Comparison of ENCODE assay signal across 22 cellular contexts in the genomic region with DNA sequence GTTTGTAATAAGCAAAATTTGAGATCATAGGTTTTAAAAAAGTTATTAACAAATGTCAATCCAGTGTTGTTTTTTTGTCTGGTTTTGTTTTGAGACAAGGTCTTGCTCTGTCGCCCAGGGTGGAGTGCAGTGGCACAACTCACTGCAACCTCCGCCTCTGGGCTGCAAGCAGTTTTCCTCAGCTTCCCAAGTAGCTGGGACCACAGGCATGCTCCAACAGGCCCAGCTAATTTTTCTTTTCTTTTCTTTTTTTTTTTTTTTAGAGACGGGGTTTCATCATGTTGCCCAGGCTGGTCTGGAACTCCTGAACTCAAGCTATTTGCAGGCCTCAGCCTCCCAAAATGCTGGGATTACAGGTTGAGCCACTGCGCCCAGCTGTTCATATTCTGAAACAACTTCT.
"Had no signal": no experiment of that assay in that cellular context is flagged by ENCODE, and none has a peak within 500 bp of the region (broad histone marks: within the 10 kb centered on the region; RNA-seq: fewer than 3 reads in every experiment).

No MANE protein-coding gene starts in this region.

- H3K4me1 Mint-ChIP-seq: activated CD4-positive, alpha-beta T cell treated with anti-CD3 and anti-CD28 coated beads, Interleukin-2, amount 10 ng/mL, durations not matched to agents 24 days and 14 days; activated naive CD8-positive, alpha-beta T cell treated with anti-CD3 and anti-CD28 coated beads for 36 hours had no signal

- H3K9me3 Mint-ChIP-seq: activated CD4-positive, alpha-beta T cell treated with anti-CD3 and anti-CD28 coated beads, Interleukin-2, amount 10 ng/mL, durations not matched to agents 24 days and 14 days; activated naive CD8-positive, alpha-beta T cell treated with anti-CD3 and anti-CD28 coated beads for 36 hours; activated T-helper 1 cell treated with anti-CD3 and anti-CD28 coated beads, Interleukin-12 subunit alpha, Interleukin-12 subunit beta, Interleukin-2, Interleukin-4 antibody, amounts not matched to agents 30 ng/mL and 10 ng/mL and 1 ng/mL, durations not matched to agents 14 hours and 24 hours and 36 hours; immature natural killer cell; naive thymus-derived CD4-positive, alpha-beta T cell; T-helper 2 cell treated with Interferon-gamma antibody and Interleukin-4, amounts not matched to agents 5 μg/mL and 100 μg/mL, for 36 hours had no signal

- H3K9me3 ChIP-seq: mucosa of descending colon, right atrium auricular region, tibial nerve, uterus had no signal

- ATAC-seq: esophagus mucosa; left cardiac atrium; mucosa of descending colon; naive thymus-derived CD4-positive, alpha-beta T cell had no signal

- H3K4me3 ChIP-seq: lung, mucosa of descending colon, right atrium auricular region, tibial nerve, uterus had no signal

- H3K36me3 Mint-ChIP-seq: activated naive CD8-positive, alpha-beta T cell treated with anti-CD3 and anti-CD28 coated beads for 36 hours had no signal

- DNase-seq: activated CD4-positive, alpha-beta T cell treated with anti-CD3 and anti-CD28 coated beads, Interleukin-2, amount 10 ng/mL, durations not matched to agents 24 days and 14 days; activated CD4-positive, CD25-positive, alpha-beta regulatory T cell; activated CD8-positive, alpha-beta memory T cell treated with anti-CD3 and anti-CD28 coated beads for 24 hours; activated naive CD8-positive, alpha-beta T cell treated with anti-CD3 and anti-CD28 coated beads for 36 hours; amygdala; brain microvascular endothelial cell; dorsolateral prefrontal cortex; hippocampal formation; immature natural killer cell; left cardiac atrium; mucosa of descending colon; naive thymus-derived CD4-positive, alpha-beta T cell; stimulated activated CD4-positive, alpha-beta T cell treated with anti-CD3 and anti-CD28 coated beads, Interleukin-15, amount 100 ng/mL, for 24 hours; stimulated activated CD4-positive, alpha-beta T cell treated with anti-CD3 and anti-CD28 coated beads, Interleukin-4, amount 100 ng/mL, for 1 hour; stimulated activated naive CD4-positive, alpha-beta T cell; uterus had no signal

- H3K27ac Mint-ChIP-seq: activated CD4-positive, alpha-beta T cell treated with anti-CD3 and anti-CD28 coated beads, Interleukin-2, amount 10 ng/mL, durations not matched to agents 24 days and 14 days; activated naive CD8-positive, alpha-beta T cell treated with anti-CD3 and anti-CD28 coated beads for 36 hours; activated T-helper 1 cell treated with anti-CD3 and anti-CD28 coated beads, Interleukin-12 subunit alpha, Interleukin-12 subunit beta, Interleukin-2, Interleukin-4 antibody, amounts not matched to agents 30 ng/mL and 10 ng/mL and 1 ng/mL, durations not matched to agents 14 hours and 24 hours and 36 hours; naive thymus-derived CD4-positive, alpha-beta T cell; T-helper 2 cell treated with Interferon-gamma antibody and Interleukin-4, amounts not matched to agents 5 μg/mL and 100 μg/mL, for 36 hours had no signal

- H3K4me3 Mint-ChIP-seq: activated CD4-positive, alpha-beta T cell treated with anti-CD3 and anti-CD28 coated beads, Interleukin-2, amount 10 ng/mL, durations not matched to agents 24 days and 14 days; activated naive CD8-positive, alpha-beta T cell treated with anti-CD3 and anti-CD28 coated beads for 36 hours; activated T-helper 1 cell treated with anti-CD3 and anti-CD28 coated beads, Interleukin-12 subunit alpha, Interleukin-12 subunit beta, Interleukin-2, Interleukin-4 antibody, amounts not matched to agents 30 ng/mL and 10 ng/mL and 1 ng/mL, durations not matched to agents 14 hours and 24 hours and 36 hours; immature natural killer cell; naive thymus-derived CD4-positive, alpha-beta T cell; T-helper 2 cell treated with Interferon-gamma antibody and Interleukin-4, amounts not matched to agents 5 μg/mL and 100 μg/mL, for 36 hours had no signal

- H3K27me3 ChIP-seq: brain microvascular endothelial cell, dorsolateral prefrontal cortex, right atrium auricular region, tibial nerve, uterus had no signal

- H3K36me3 ChIP-seq: right atrium auricular region, tibial nerve, uterus had no signal

- H3K27ac ChIP-seq: brain microvascular endothelial cell, dorsolateral prefrontal cortex, right atrium auricular region, tibial nerve, uterus had no signal

- H3K4me1 ChIP-seq: right atrium auricular region, uterus had no signal

- H3K27me3 Mint-ChIP-seq: activated CD4-positive, alpha-beta T cell treated with anti-CD3 and anti-CD28 coated beads, Interleukin-2, amount 10 ng/mL, durations not matched to agents 24 days and 14 days; activated naive CD8-positive, alpha-beta T cell treated with anti-CD3 and anti-CD28 coated beads for 36 hours; naive thymus-derived CD4-positive, alpha-beta T cell had no signal
